Comparison of ENCODE assay signal across 17 cellular contexts in genomic region chr20:36341331-36342020, GRCh38. TPM values are rescaled to one million over a fixed set of nuclear protein-coding genes. Genes with fewer than 3 reads are reported as not detected.
DNase-seq lines count a peak whose midpoint lies in the region; ATAC-seq, FAIRE-seq and TF ChIP-seq lines count a peak whose summit lies in the region.
"Had no signal": no experiment of that assay in that cellular context is flagged by ENCODE, and none has a peak within 500 bp of the region (broad histone marks: within the 10 kb centered on the region; RNA-seq: fewer than 3 reads in every experiment).

No MANE protein-coding gene starts in this region.

- H2BK20ac ChIP-seq in H9 (ENCODE audit: low read depth, low read length, poor library complexity, severe bottlenecking): no peak overlapping the region

- H3K4me3 Mint-ChIP-seq in H9 (no peak overlapping the region; a peak in 1 of 5 replicates), astrocyte (ENCODE audit: unreplicated experiment) (no peak overlapping the region), T-helper 17 cell (no peak overlapping the region)
- H3K4me3 Mint-ChIP-seq: CD8-positive, alpha-beta T cell had no signal

- H3K79me2 ChIP-seq in H9 (ENCODE audit: insufficient read depth, low read length) (no peaks in the 10 kb centered on the region), astrocyte (ENCODE audit: insufficient read depth, low read length) (no peaks in the 10 kb centered on the region)

- no peak overlapping the region for H3K23ac ChIP-seq in H9 (ENCODE audit: insufficient read length, low read depth, low read length)

- H2BK12ac ChIP-seq in H9 (ENCODE audit: insufficient read length, low read depth, low read length): no peak overlapping the region

- no peak overlapping the region for H4K8ac ChIP-seq in H9 (replicated peaks; ENCODE audit: insufficient read length, low read depth, low read length)

- intact Hi-C loops in kidney (cut with DNase I): no loop called here

- no peaks in the 10 kb centered on the region for H3K9me3 Mint-ChIP-seq in H9
- H3K9me3 Mint-ChIP-seq in astrocyte (ENCODE audit: unreplicated experiment): peaks cover 3% of the 10 kb centered on the region
- H3K9me3 Mint-ChIP-seq: CD8-positive, alpha-beta T cell had no signal

- no peaks in the 10 kb centered on the region for H3K23me2 ChIP-seq in H9 (ENCODE audit: insufficient read length, low read depth, low read length, poor library complexity, severe bottlenecking)

- H3K18ac ChIP-seq in H9 (ENCODE audit: insufficient read length, low read depth, low read length): no peak overlapping the region

- H2BK120ac ChIP-seq in H9 (ENCODE audit: low read depth, low read length, poor library complexity, severe bottlenecking): no peak overlapping the region

- no peaks in the 10 kb centered on the region for H3K79me1 ChIP-seq in H9 (ENCODE audit: insufficient read depth, low read depth, low read length, poor library complexity, severe bottlenecking)

- H2AFZ ChIP-seq in H9 (ENCODE audit: low read length) (no peak overlapping the region), astrocyte (ENCODE audit: low read depth, low read length) (no peak overlapping the region)

- H3K4me3 ChIP-seq in astrocyte (ENCODE audit: insufficient read depth, low read depth, low read length) (no peak overlapping the region), kidney (ENCODE audit: low read length in 2 of 2) (no peak overlapping the region)

- H3K4me1 ChIP-seq in H9 (ENCODE audit: insufficient read depth, low read length): no peaks in the 10 kb centered on the region
- no peaks in the 10 kb centered on the region for H3K4me1 ChIP-seq in astrocyte (ENCODE audit: insufficient read depth, low read length)
- no peaks in the 10 kb centered on the region for H3K4me1 ChIP-seq in kidney (ENCODE audit: control insufficient read depth in 1 of 2, insufficient read depth in 1 of 2, low read depth in 1 of 2, low read length in 2 of 2)

- no peak overlapping the region for H2BK15ac ChIP-seq in H9 (ENCODE audit: low read depth, low read length)

- DNase-seq in H9: no peak
- no peak for DNase-seq in astrocyte (ENCODE audit: low read depth)
- peak; percentile 60 for DNase-seq in kidney
- DNase-seq in T-helper 17 cell: no peak
- DNase-seq in NCI-H1092 (lab: John Stamatoyannopoulos, UW): no peak
- DNase-seq in activated gamma-delta T cell (lab: John Stamatoyannopoulos, UW): no peak
- DNase-seq: ACHN; AML-193; Calu3; CD8-positive, alpha-beta T cell; DMS79 treated with DMSO at 0.1 percent for 48 hours; GF-D8; GOT3; H7 had no signal

- H3K9ac ChIP-seq in H9 (ENCODE audit: extremely low read depth, insufficient read length, low read length): no peak overlapping the region
- no peak overlapping the region for H3K9ac ChIP-seq in astrocyte (ENCODE audit: low read length)
- H3K9ac ChIP-seq in kidney (ENCODE audit: low read length in 2 of 2): no peak overlapping the region

- H3K4ac ChIP-seq in H9 (ENCODE audit: low read depth, low read length): no peak overlapping the region

- no peak for TF ChIP-seq CTCF in H9 (conservative IDR thresholded peaks at IDR 0.05)
- no peak for TF ChIP-seq CTCF in astrocyte (IDR thresholded peaks at IDR 0.05; ENCODE audit: insufficient read depth, low read depth, low read length)
- no peak for TF ChIP-seq CTCF in kidney (IDR thresholded peaks at IDR 0.05; ENCODE audit: borderline replicate concordance, extremely low read depth, insufficient read depth)

- no peaks in the 10 kb centered on the region for H4K20me1 ChIP-seq in H9 (ENCODE audit: control insufficient read depth, insufficient read depth, insufficient read length)
- H4K20me1 ChIP-seq in astrocyte (ENCODE audit: insufficient read depth, low read length): peaks cover 3% of the 10 kb centered on the region

- H3K56ac ChIP-seq in H9 (ENCODE audit: insufficient read length, low read depth, low read length): no peak overlapping the region

- H3K27me3 Mint-ChIP-seq in H9 (ENCODE audit: low read depth): peaks cover 9% of the 10 kb centered on the region
- H3K27me3 Mint-ChIP-seq in astrocyte (ENCODE audit: low read depth, unreplicated experiment): peaks cover 17% of the 10 kb centered on the region
- peaks cover 29% of the 10 kb centered on the region for H3K27me3 Mint-ChIP-seq in T-helper 17 cell

- FAIRE-seq in astrocyte (lab: Jason Lieb, UNC) (no peak), kidney (lab: Jason Lieb, UNC) (no peak)
- FAIRE-seq: A204.1 had no signal

- H3K9me3 ChIP-seq in H9 (ENCODE audit: control insufficient read depth, low read depth, low read length) (no peaks in the 10 kb centered on the region), astrocyte (ENCODE audit: insufficient read depth, low read depth, low read length) (no peaks in the 10 kb centered on the region), kidney (ENCODE audit: control insufficient read depth in 1 of 2, low read length in 2 of 2) (no peaks in the 10 kb centered on the region), T-helper 17 cell (ENCODE audit: control insufficient read depth, low read length, poor library complexity, severe bottlenecking) (no peaks in the 10 kb centered on the region)

- no peak overlapping the region for H3T11ph ChIP-seq in H9 (ENCODE audit: low read length)

- no peak overlapping the region for H2AK5ac ChIP-seq in H9 (ENCODE audit: insufficient read length, low read length)

- whole genome bisulfite sequencing in H9 (ENCODE audit: extremely low coverage, insufficient read length, low lambda C conversion rate): no CpG with 5 or more reads among the region's 22 CpGs

- H3K4me1 Mint-ChIP-seq in H9: peaks cover 13 to 34% of the 10 kb centered on the region in 2 experiments
- no peaks in the 10 kb centered on the region for H3K4me1 Mint-ChIP-seq in astrocyte (ENCODE audit: low read depth, unreplicated experiment)
- no peaks in the 10 kb centered on the region for H3K4me1 Mint-ChIP-seq in T-helper 17 cell

- H3K27ac Mint-ChIP-seq in H9 (peak overlapping the region in 2 of 3 experiments; percentile 5 to 21; a peak in 2 of 7 replicates), astrocyte (ENCODE audit: unreplicated experiment) (peak overlapping the region; percentile 12), T-helper 17 cell (no peak overlapping the region)
- H3K27ac Mint-ChIP-seq: CD8-positive, alpha-beta T cell had no signal

- H4K5ac ChIP-seq in H9 (ENCODE audit: insufficient read length, low read depth, low read length): no peak overlapping the region

- H2BK5ac ChIP-seq in H9 (ENCODE audit: insufficient read length, low read length): no peak overlapping the region

- H3K27ac ChIP-seq in H9 (ENCODE audit: insufficient read length, low read depth, low read length): no peak overlapping the region
- no peak overlapping the region for H3K27ac ChIP-seq in astrocyte (ENCODE audit: low read depth, low read length)
- H3K27ac ChIP-seq in kidney (ENCODE audit: low read depth in 2 of 2, low read length in 2 of 2): no peak overlapping the region
- H3K27ac ChIP-seq: C4-2B had no signal

- H3K36me3 ChIP-seq in astrocyte (ENCODE audit: insufficient read depth, low read length) (no peaks in the 10 kb centered on the region), kidney (ENCODE audit: control insufficient read depth in 1 of 2, insufficient read depth in 2 of 2, low read length in 2 of 2) (no peaks in the 10 kb centered on the region)

- no peaks in the 10 kb centered on the region for H3K27me3 ChIP-seq in H9 (ENCODE audit: insufficient read depth, low read length)
- H3K27me3 ChIP-seq in astrocyte (ENCODE audit: insufficient read depth, low read length): no peaks in the 10 kb centered on the region

- H4K91ac ChIP-seq in H9 (ENCODE audit: insufficient read length, low read depth, low read length): no peak overlapping the region

- no peak overlapping the region for H3K14ac ChIP-seq in H9 (ENCODE audit: insufficient read depth, low read length)

- no peaks in the 10 kb centered on the region for H3K36me3 Mint-ChIP-seq in H9 (ENCODE audit: insufficient read depth in 1 of 3, low read depth in 3 of 3)
- H3K36me3 Mint-ChIP-seq in astrocyte (ENCODE audit: low read depth, unreplicated experiment): no peaks in the 10 kb centered on the region
- no peaks in the 10 kb centered on the region for H3K36me3 Mint-ChIP-seq in T-helper 17 cell (ENCODE audit: low read depth)
- H3K36me3 Mint-ChIP-seq: CD8-positive, alpha-beta T cell had no signal

- no peak overlapping the region for H3K4me2 ChIP-seq in H9 (ENCODE audit: insufficient read depth, insufficient read length, low read length)
- no peak overlapping the region for H3K4me2 ChIP-seq in astrocyte (ENCODE audit: low read length)

- ATAC-seq in T-helper 17 cell (no peak), GM18907 (IDR thresholded peaks at IDR 0.05; ENCODE audit: unreplicated experiment) (no peak)
- ATAC-seq: CD8-positive, alpha-beta T cell had no signal

RNA-seq across cellular contexts. Expression of gene DLGAP4, which starts 35.3 kb away (rescaled TPM):
- 48.0 and 54.6 TPM in 2 replicates for total RNA-seq in H9 (2021)
- 129 and 135 TPM in 2 replicates for total RNA-seq in astrocyte
- 62.4 TPM for total RNA-seq in kidney
- polyA plus RNA-seq in kidney (ENCODE audit: insufficient read depth, low read depth, low replicate concordance): 19.6 TPM
- 10 to 100 TPM; 33.9 to 45.4 TPM for total RNA-seq in T-helper 17 cell
